Comparison of ENCODE assay signal across 1 cellular context in genomic region chr16:87056551-87056950, GRCh38.
TF ChIP-seq lines count a peak whose summit lies in the region.

No MANE protein-coding gene starts in this region.

TF ChIP-seq in H1, 55 proteins besides CTCF, POLR2A, EP300 and RAD21 (continued from another document):
- no peak for TF ChIP-seq JUND (IDR thresholded peaks at IDR 0.05; ENCODE audit: low read length)
- TF ChIP-seq JUN (IDR thresholded peaks at IDR 0.05; ENCODE audit: low read depth, low read length): no peak
TF ChIP-seq in H1: peak in this region for 0.
